ENCODE assay signal across 9 cellular contexts in genomic region chr16:54193656-54194007, GRCh38.
DNase-seq lines count a peak whose midpoint lies in the region; ATAC-seq and TF ChIP-seq lines count a peak whose summit lies in the region.
"Had no signal": no experiment of that assay in that cellular context is flagged by ENCODE, and none has a peak within 500 bp of the region (broad histone marks: within the 10 kb centered on the region; RNA-seq: fewer than 3 reads in every experiment).

No MANE protein-coding gene starts in this region.

- peak overlapping the region; percentile 26 for H3K4me3 ChIP-seq in fibroblast of mammary gland (ENCODE audit: control insufficient read depth, low read depth, low read length)
- no peak overlapping the region for H3K4me3 ChIP-seq in aorta (ENCODE audit: low read length in 2 of 2)

- 8% methylated on average over 17 of the region's 17 CpGs for WGBS in aorta, 2 donors

- no peaks in the 10 kb centered on the region for H3K4me1 ChIP-seq in aorta (ENCODE audit: control insufficient read depth in 1 of 2, insufficient read depth in 2 of 2, low read length in 2 of 2)

- peaks cover 10 to 37% (median 22%) of the 10 kb centered on the region in 5 donors for H3K27me3 Mint-ChIP-seq in naive thymus-derived CD8-positive, alpha-beta T cell

- no peaks in the 10 kb centered on the region for H3K27me3 ChIP-seq in aorta (ENCODE audit: control insufficient read depth in 1 of 2, insufficient read depth in 2 of 2, low read length in 1 of 2)

- no peak overlapping the region for H3K27ac Mint-ChIP-seq in naive thymus-derived CD8-positive, alpha-beta T cell
- H3K27ac Mint-ChIP-seq: T-helper 1 cell treated with Interleukin-12 subunit alpha and Interleukin-12 subunit beta and Interleukin-4 antibody, amounts not matched to agents 30 μg/mL and 1 μg/mL, for 36 hours had no signal

- no peaks in the 10 kb centered on the region for H3K9me3 ChIP-seq in aorta (ENCODE audit: control insufficient read depth, low read length)

- H3K27ac ChIP-seq in C4-2B: peak overlapping the region; percentile 33
- peak overlapping the region in 1 of 2 donors; percentile 19 for H3K27ac ChIP-seq in aorta (ENCODE audit: low read depth in 1 of 2, low read length in 2 of 2)

- H3K36me3 Mint-ChIP-seq in naive thymus-derived CD8-positive, alpha-beta T cell: peaks cover 0 to 8% (median 0%) of the 10 kb centered on the region in 3 donors

- peak; percentile 74 for ATAC-seq in GM18870 (IDR thresholded peaks at IDR 0.05; ENCODE audit: unreplicated experiment)
- peak; percentile 87 for ATAC-seq in HG03066 (IDR thresholded peaks at IDR 0.05; ENCODE audit: low read depth, unreplicated experiment)
- peak; percentile 30 to 63 for ATAC-seq in naive thymus-derived CD8-positive, alpha-beta T cell
- ATAC-seq in aorta (ENCODE audit: low FRiP score): peak; percentile 91

- H3K36me3 ChIP-seq in aorta (ENCODE audit: control insufficient read depth in 1 of 2, insufficient read depth in 2 of 2, low read length in 1 of 2): no peaks in the 10 kb centered on the region

- peaks cover 0 to 3% (median under 1%) of the 10 kb centered on the region in 4 donors for H3K4me1 Mint-ChIP-seq in naive thymus-derived CD8-positive, alpha-beta T cell

- TF ChIP-seq CTCF in C4-2B (conservative IDR thresholded peaks at IDR 0.05) (peak; percentile 94), fibroblast of mammary gland (conservative IDR thresholded peaks at IDR 0.05; ENCODE audit: control insufficient read depth, insufficient read depth, low read depth, low read length) (peak; percentile 82)

- peak; percentile 52 for DNase-seq in NCI-H2107 (lab: John Stamatoyannopoulos, UW)
- peak; percentile 7 for DNase-seq in activated CD4-positive, alpha-beta T cell treated with anti-CD3 and anti-CD28 coated beads, Interleukin-2, amount 50 U/mL, for 1 hour
- DNase-seq in fibroblast of mammary gland (ENCODE audit: low read depth): peak; percentile 62
- peak in 3 of 10 donors; percentile 4 to 25 (median 7) for DNase-seq in naive thymus-derived CD8-positive, alpha-beta T cell
- DNase-seq in aorta: peak; percentile 79 to 93

- peaks cover 0 to 15% (median 6%) of the 10 kb centered on the region in 9 donors for H3K9me3 Mint-ChIP-seq in naive thymus-derived CD8-positive, alpha-beta T cell
- H3K9me3 Mint-ChIP-seq: T-helper 1 cell treated with Interleukin-12 subunit alpha and Interleukin-12 subunit beta and Interleukin-4 antibody, amounts not matched to agents 30 μg/mL and 1 μg/mL, for 36 hours had no signal

- POLR2A ChIA-PET in naive thymus-derived CD8-positive, alpha-beta T cell (lab: Charles Lee): no interaction called here

- intact Hi-C loops in aorta (cut with DNase I): no loop called here

- H3K4me3 Mint-ChIP-seq in naive thymus-derived CD8-positive, alpha-beta T cell: no peak overlapping the region
- H3K4me3 Mint-ChIP-seq: T-helper 1 cell treated with Interleukin-12 subunit alpha and Interleukin-12 subunit beta and Interleukin-4 antibody, amounts not matched to agents 30 μg/mL and 1 μg/mL, for 36 hours had no signal
